18 cellular contexts compared by ENCODE assay signal in genomic region chr2:229689307-229689839, GRCh38. TPM values are rescaled to one million over a fixed set of nuclear protein-coding genes. Genes with fewer than 3 reads are reported as not detected.
DNase-seq lines count a peak whose midpoint lies in the region; ATAC-seq and TF ChIP-seq lines count a peak whose summit lies in the region.
"Had no signal": no experiment of that assay in that cellular context is flagged by ENCODE, and none has a peak within 500 bp of the region (broad histone marks: within the 10 kb centered on the region; RNA-seq: fewer than 3 reads in every experiment).

No MANE protein-coding gene starts in this region.

- H3K9ac ChIP-seq in neural cell (ENCODE audit: low read length): no peak overlapping the region

- TF ChIP-seq POLR2A in esophagus muscularis mucosa (IDR thresholded peaks at IDR 0.05; ENCODE audit: low read depth) (no peak), breast epithelium (IDR thresholded peaks at IDR 0.05) (no peak)

- H3K27me3 ChIP-seq in right cardiac atrium (ENCODE audit: control insufficient read depth, insufficient read depth) (no peaks in the 10 kb centered on the region), esophagus muscularis mucosa (peaks cover 0 to 10% (median 0%) of the 10 kb centered on the region in 4 donors), neural cell (ENCODE audit: insufficient read depth, low read depth, low read length) (no peaks in the 10 kb centered on the region), A673 (replicated peaks; ENCODE audit: insufficient read depth, low read depth, low read length, poor library complexity) (no peaks in the 10 kb centered on the region), breast epithelium (no peaks in the 10 kb centered on the region)

- DNase-seq in right cardiac atrium: no peak
- DNase-seq in left ventricle myocardium superior: no peak
- peak; percentile 42 for DNase-seq in esophagus muscularis mucosa (ENCODE audit: extremely low spot score)
- peak; percentile 70 for DNase-seq in superior temporal gyrus (ENCODE audit: extremely low spot score)
- no peak for DNase-seq in A673 (ENCODE audit: low spot score)
- DNase-seq in breast epithelium (ENCODE audit: low spot score in 2 of 2): no peak
- DNase-seq in coronary artery (ENCODE audit: low spot score): no peak
- DNase-seq: C1 segment of cervical spinal cord; Caco-2; CD8-positive, alpha-beta T cell; DMS153; DND-41; GOT3; HFFc6 had no signal

- TF ChIP-seq CTCF in esophagus muscularis mucosa (IDR thresholded peaks at IDR 0.05) (no peak), neural cell (IDR thresholded peaks at IDR 0.05; ENCODE audit: poor library complexity, severe bottlenecking) (no peak), A673 (conservative IDR thresholded peaks at IDR 0.05; ENCODE audit: low read depth, low read length) (no peak), breast epithelium (IDR thresholded peaks at IDR 0.05) (no peak), coronary artery (IDR thresholded peaks at IDR 0.05) (no peak)

- POLR2A ChIA-PET in A673 (lab: Charles Lee; ENCODE audit: low non-redundant PET): interaction anchor here (0.6 kb wide), 1 partner anchor 355 kb away, joined by 3 read pairs; no protein-coding TSS in a partner anchor

- ATAC-seq in right cardiac atrium (peak; percentile 69 to 85), left ventricle myocardium superior (no peak)
- ATAC-seq: A549; CD8-positive, alpha-beta T cell had no signal

- H3K36me3 ChIP-seq in esophagus muscularis mucosa: no peaks in the 10 kb centered on the region
- H3K36me3 ChIP-seq in neural cell (ENCODE audit: insufficient read depth, low read length): no peaks in the 10 kb centered on the region
- H3K36me3 ChIP-seq in A673 (ENCODE audit: insufficient read depth, low read length, poor library complexity, severe bottlenecking): no peaks in the 10 kb centered on the region
- H3K36me3 ChIP-seq in breast epithelium: no peaks in the 10 kb centered on the region
- H3K36me3 ChIP-seq: HAP-1 had no signal

- CTCF ChIA-PET in A673 (lab: Charles Lee): no interaction called here

- TF ChIP-seq EP300 in esophagus muscularis mucosa (IDR thresholded peaks at IDR 0.05): no peak
- no peak for TF ChIP-seq EP300 in neural cell (conservative IDR thresholded peaks at IDR 0.05; ENCODE audit: poor library complexity, severe bottlenecking)

- H3K4me3 ChIP-seq in right cardiac atrium (ENCODE audit: low read length): no peak overlapping the region
- H3K4me3 ChIP-seq in esophagus muscularis mucosa: no peak overlapping the region
- H3K4me3 ChIP-seq in neural cell (ENCODE audit: low read length): no peak overlapping the region
- no peak overlapping the region for H3K4me3 ChIP-seq in A673 (ENCODE audit: low read depth, low read length, poor library complexity, severe bottlenecking)
- no peak overlapping the region for H3K4me3 ChIP-seq in breast epithelium
- no peak overlapping the region for H3K4me3 ChIP-seq in coronary artery
- H3K4me3 ChIP-seq: A549, HAP-1 had no signal

- H3K4me1 ChIP-seq in right cardiac atrium (ENCODE audit: control insufficient read depth, insufficient read depth, low read length) (no peaks in the 10 kb centered on the region), esophagus muscularis mucosa (no peaks in the 10 kb centered on the region), A673 (ENCODE audit: insufficient read depth, low read length, poor library complexity, severe bottlenecking) (no peaks in the 10 kb centered on the region), breast epithelium (no peaks in the 10 kb centered on the region)
- H3K4me1 ChIP-seq: A549, Caco-2, HAP-1 had no signal

- intact Hi-C loops in right cardiac atrium (cut with DNase I) (no loop called here), left ventricle myocardium superior (cut with micrococcal nuclease) (no loop called here), esophagus muscularis mucosa (cut with DNase I) (no loop called here), A673 (cut with micrococcal nuclease; ENCODE audit: unreplicated experiment) (no loop called here), breast epithelium (cut with DNase I; ENCODE audit: low total_unique reads) (no loop called here)

- no peaks in the 10 kb centered on the region for H4K20me1 ChIP-seq in neural cell (ENCODE audit: insufficient read depth)

- no peaks in the 10 kb centered on the region for H3F3A ChIP-seq in neural cell (ENCODE audit: insufficient read depth, low read length, poor library complexity, severe bottlenecking)

- no peak overlapping the region for H3K27ac ChIP-seq in right cardiac atrium (ENCODE audit: low read length)
- no peak overlapping the region for H3K27ac ChIP-seq in esophagus muscularis mucosa (replicated peaks in 1 of 4)
- no peak overlapping the region for H3K27ac ChIP-seq in neural cell (ENCODE audit: low read length)
- no peak overlapping the region for H3K27ac ChIP-seq in A673 (ENCODE audit: low read depth, low read length, poor library complexity, severe bottlenecking)
- H3K27ac ChIP-seq in breast epithelium: no peak overlapping the region
- no peak overlapping the region for H3K27ac ChIP-seq in coronary artery
- H3K27ac ChIP-seq: 22Rv1, A549 had no signal

- H3K9me2 ChIP-seq in neural cell (ENCODE audit: insufficient read depth, low read length): no peaks in the 10 kb centered on the region

- H3K79me2 ChIP-seq in neural cell (replicated peaks; ENCODE audit: insufficient read depth, low read length): peaks cover 18% of the 10 kb centered on the region

- no TSS peak for BruUV-seq in A673 (replicated peaks; lab: Mats Ljungman, UMichigan)

- H3K9me3 ChIP-seq in right cardiac atrium (ENCODE audit: control insufficient read depth, low read length) (no peaks in the 10 kb centered on the region), esophagus muscularis mucosa (no peaks in the 10 kb centered on the region), neural cell (ENCODE audit: low read length) (no peaks in the 10 kb centered on the region), A673 (ENCODE audit: low read depth, low read length, poor library complexity, severe bottlenecking) (no peaks in the 10 kb centered on the region), breast epithelium (no peaks in the 10 kb centered on the region)
- H3K9me3 ChIP-seq: A549, Caco-2, HAP-1 had no signal

- no peak overlapping the region for H2AFZ ChIP-seq in neural cell (ENCODE audit: low read depth, low read length)

- 44% methylated on average over 2 of the region's 2 CpGs for WGBS in right cardiac atrium
- WGBS in esophagus muscularis mucosa: 61% methylated on average over 2 of the region's 2 CpGs

- no peak overlapping the region for H3K4me2 ChIP-seq in neural cell (ENCODE audit: low read length)
- H3K4me2 ChIP-seq: A549 had no signal

- TF ChIP-seq RAD21 in neural cell (conservative IDR thresholded peaks at IDR 0.05): no peak

TF ChIP-seq in neural cell, 6 proteins besides CTCF, POLR2A, EP300 and RAD21:
- TF ChIP-seq EZH2 (IDR thresholded peaks at IDR 0.05; ENCODE audit: borderline replicate concordance, insufficient read depth, low read length, poor library complexity, severe bottlenecking) (no peak), TAF1 (IDR thresholded peaks at IDR 0.05; ENCODE audit: low read depth) (no peak), SMC3 (conservative IDR thresholded peaks at IDR 0.05; ENCODE audit: poor library complexity) (no peak), POLR2AphosphoS5 (IDR thresholded peaks at IDR 0.05) (peak; percentile 48)
- TF ChIP-seq, protein P1, sequence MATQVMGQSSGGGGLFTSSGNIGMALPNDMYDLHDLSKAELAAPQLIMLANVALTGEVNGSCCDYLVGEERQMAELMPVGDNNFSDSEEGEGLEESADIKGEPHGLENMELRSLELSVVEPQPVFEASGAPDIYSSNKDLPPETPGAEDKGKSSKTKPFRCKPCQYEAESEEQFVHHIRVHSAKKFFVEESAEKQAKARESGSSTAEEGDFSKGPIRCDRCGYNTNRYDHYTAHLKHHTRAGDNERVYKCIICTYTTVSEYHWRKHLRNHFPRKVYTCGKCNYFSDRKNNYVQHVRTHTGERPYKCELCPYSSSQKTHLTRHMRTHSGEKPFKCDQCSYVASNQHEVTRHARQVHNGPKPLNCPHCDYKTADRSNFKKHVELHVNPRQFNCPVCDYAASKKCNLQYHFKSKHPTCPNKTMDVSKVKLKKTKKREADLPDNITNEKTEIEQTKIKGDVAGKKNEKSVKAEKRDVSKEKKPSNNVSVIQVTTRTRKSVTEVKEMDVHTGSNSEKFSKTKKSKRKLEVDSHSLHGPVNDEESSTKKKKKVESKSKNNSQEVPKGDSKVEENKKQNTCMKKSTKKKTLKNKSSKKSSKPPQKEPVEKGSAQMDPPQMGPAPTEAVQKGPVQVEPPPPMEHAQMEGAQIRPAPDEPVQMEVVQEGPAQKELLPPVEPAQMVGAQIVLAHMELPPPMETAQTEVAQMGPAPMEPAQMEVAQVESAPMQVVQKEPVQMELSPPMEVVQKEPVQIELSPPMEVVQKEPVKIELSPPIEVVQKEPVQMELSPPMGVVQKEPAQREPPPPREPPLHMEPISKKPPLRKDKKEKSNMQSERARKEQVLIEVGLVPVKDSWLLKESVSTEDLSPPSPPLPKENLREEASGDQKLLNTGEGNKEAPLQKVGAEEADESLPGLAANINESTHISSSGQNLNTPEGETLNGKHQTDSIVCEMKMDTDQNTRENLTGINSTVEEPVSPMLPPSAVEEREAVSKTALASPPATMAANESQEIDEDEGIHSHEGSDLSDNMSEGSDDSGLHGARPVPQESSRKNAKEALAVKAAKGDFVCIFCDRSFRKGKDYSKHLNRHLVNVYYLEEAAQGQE (IDR thresholded peaks at IDR 0.05; ENCODE audit: borderline replicate concordance): no peak
TF ChIP-seq in neural cell: peak in this region for 1.

RNA-seq across cellular contexts. Expression of gene DNER, which starts 25.0 kb away (rescaled TPM):
- 10 to 100 TPM; 19.9 to 41.1 (median 32.8) TPM for total RNA-seq in right cardiac atrium
- polyA plus RNA-seq in right cardiac atrium: 13.6 TPM
- total RNA-seq in left ventricle myocardium superior: 1.6 TPM
- total RNA-seq in esophagus muscularis mucosa: 1 to 10 TPM; 2.9 to 5.3 (median 4.6) TPM
- polyA plus RNA-seq in neural cell: 307 and 310 TPM in 2 replicates
- polyA minus RNA-seq in neural cell: 283 and 303 TPM in 2 replicates
- total RNA-seq in A673 (2021): 8.4 and 9.2 TPM in 2 replicates
- total RNA-seq in breast epithelium: 1 to 10 TPM; 1.3 to 2.6 (median 1.6) TPM
- total RNA-seq: Caco-2; CD8-positive, alpha-beta T cell had no signal

Comparison
In these comparisons a context has a peak if more than half of its experiments do, and no peak if none do; other contexts are left out.
1. DNase-seq: peak in esophagus muscularis mucosa (single experiment) and superior temporal gyrus (single experiment); none in right cardiac atrium (0 of 3), left ventricle myocardium superior (single experiment), A673 (single experiment), breast epithelium (0 of 2) and coronary artery (single experiment).